Comparison of ENCODE assay signal across 1 cellular context in the genomic region with DNA sequence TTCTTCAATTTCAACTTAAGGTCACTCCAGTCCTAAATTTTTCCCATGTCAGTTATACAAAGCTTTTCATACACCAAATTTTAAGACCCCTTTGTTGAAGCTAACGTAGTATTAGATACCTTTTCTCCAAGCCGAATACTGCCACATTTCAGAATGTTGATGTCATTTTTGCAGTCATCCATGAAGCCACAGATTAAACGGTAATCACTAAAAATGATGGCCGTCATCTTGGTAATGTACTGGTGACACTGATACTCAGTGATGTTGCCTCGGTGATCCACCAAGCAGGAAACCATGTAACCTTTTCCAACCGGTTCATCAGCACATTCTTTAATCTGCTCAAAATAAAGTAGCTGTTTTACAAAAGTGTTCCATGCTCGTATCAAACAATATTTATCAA.
A peak's percentile ranks its signal among the peaks of the same experiment; 100 is the strongest.
TF ChIP-seq lines count a peak whose summit lies in the region.

No MANE protein-coding gene starts in this region.

TF ChIP-seq in HEK293, 187 proteins besides CTCF, POLR2A, EP300 and RAD21 (continued from another document):
- TF ChIP-seq, protein P1, sequence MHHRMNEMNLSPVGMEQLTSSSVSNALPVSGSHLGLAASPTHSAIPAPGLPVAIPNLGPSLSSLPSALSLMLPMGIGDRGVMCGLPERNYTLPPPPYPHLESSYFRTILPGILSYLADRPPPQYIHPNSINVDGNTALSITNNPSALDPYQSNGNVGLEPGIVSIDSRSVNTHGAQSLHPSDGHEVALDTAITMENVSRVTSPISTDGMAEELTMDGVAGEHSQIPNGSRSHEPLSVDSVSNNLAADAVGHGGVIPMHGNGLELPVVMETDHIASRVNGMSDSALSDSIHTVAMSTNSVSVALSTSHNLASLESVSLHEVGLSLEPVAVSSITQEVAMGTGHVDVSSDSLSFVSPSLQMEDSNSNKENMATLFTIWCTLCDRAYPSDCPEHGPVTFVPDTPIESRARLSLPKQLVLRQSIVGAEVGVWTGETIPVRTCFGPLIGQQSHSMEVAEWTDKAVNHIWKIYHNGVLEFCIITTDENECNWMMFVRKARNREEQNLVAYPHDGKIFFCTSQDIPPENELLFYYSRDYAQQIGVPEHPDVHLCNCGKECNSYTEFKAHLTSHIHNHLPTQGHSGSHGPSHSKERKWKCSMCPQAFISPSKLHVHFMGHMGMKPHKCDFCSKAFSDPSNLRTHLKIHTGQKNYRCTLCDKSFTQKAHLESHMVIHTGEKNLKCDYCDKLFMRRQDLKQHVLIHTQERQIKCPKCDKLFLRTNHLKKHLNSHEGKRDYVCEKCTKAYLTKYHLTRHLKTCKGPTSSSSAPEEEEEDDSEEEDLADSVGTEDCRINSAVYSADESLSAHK (tag by site-specific recombination; IDR thresholded peaks at IDR 0.05), result no peak
- TF ChIP-seq, protein P2, sequence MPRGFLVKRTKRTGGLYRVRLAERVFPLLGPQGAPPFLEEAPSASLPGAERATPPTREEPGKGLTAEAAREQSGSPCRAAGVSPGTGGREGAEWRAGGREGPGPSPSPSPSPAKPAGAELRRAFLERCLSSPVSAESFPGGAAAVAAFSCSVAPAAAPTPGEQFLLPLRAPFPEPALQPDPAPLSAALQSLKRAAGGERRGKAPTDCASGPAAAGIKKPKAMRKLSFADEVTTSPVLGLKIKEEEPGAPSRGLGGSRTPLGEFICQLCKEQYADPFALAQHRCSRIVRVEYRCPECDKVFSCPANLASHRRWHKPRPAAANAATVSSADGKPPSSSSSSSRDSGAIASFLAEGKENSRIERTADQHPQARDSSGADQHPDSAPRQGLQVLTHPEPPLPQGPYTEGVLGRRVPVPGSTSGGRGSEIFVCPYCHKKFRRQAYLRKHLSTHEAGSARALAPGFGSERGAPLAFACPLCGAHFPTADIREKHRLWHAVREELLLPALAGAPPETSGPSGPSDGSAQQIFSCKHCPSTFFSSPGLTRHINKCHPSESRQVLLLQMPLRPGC (tag by site-specific recombination; IDR thresholded peaks at IDR 0.05), result peak; percentile 51; the same call in 1 of the 2 replicates
- TF ChIP-seq KLF7 (tag by site-specific recombination; IDR thresholded peaks at IDR 0.05; ENCODE audit: borderline replicate concordance) (no peak), ZNF404 (tag by site-specific recombination; IDR thresholded peaks at IDR 0.05) (no peak), ZNF843 (tag by site-specific recombination; IDR thresholded peaks at IDR 0.05) (peak; percentile 41; the same call in 1 of the 2 replicates), ZNF366 (tag by site-specific recombination; conservative IDR thresholded peaks at IDR 0.05) (0 out of 2 replicates have a peak, but pooled peaks have one; percentile 17), ZNF132 (tag by site-specific recombination; IDR thresholded peaks at IDR 0.05; ENCODE audit: borderline replicate concordance) (no peak), KLF8 (tag by site-specific recombination; IDR thresholded peaks at IDR 0.05) (peak; percentile 49; the same call in 1 of the 2 replicates), ZXDB (tag by site-specific recombination; IDR thresholded peaks at IDR 0.05) (peak; percentile 60; the same call in 1 of the 2 replicates), ZBTB17 (tag by site-specific recombination; IDR thresholded peaks at IDR 0.05) (peak; percentile 85)
- TF ChIP-seq, protein P3, sequence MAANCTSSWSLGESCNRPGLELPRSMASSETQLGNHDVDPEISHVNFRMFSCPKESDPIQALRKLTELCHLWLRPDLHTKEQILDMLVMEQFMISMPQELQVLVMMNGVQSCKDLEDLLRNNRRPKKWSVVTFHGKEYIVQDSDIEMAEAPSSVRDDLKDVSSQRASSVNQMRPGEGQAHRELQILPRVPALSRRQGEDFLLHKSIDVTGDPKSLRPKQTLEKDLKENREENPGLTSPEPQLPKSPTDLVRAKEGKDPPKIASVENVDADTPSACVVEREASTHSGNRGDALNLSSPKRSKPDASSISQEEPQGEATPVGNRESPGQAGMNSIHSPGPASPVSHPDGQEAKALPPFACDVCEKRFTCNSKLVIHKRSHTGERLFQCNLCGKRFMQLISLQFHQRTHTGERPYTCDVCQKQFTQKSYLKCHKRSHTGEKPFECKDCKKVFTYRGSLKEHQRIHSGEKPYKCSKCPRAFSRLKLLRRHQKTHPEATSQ (tag by site-specific recombination; IDR thresholded peaks at IDR 0.05), result no peak
- TF ChIP-seq, protein P4, sequence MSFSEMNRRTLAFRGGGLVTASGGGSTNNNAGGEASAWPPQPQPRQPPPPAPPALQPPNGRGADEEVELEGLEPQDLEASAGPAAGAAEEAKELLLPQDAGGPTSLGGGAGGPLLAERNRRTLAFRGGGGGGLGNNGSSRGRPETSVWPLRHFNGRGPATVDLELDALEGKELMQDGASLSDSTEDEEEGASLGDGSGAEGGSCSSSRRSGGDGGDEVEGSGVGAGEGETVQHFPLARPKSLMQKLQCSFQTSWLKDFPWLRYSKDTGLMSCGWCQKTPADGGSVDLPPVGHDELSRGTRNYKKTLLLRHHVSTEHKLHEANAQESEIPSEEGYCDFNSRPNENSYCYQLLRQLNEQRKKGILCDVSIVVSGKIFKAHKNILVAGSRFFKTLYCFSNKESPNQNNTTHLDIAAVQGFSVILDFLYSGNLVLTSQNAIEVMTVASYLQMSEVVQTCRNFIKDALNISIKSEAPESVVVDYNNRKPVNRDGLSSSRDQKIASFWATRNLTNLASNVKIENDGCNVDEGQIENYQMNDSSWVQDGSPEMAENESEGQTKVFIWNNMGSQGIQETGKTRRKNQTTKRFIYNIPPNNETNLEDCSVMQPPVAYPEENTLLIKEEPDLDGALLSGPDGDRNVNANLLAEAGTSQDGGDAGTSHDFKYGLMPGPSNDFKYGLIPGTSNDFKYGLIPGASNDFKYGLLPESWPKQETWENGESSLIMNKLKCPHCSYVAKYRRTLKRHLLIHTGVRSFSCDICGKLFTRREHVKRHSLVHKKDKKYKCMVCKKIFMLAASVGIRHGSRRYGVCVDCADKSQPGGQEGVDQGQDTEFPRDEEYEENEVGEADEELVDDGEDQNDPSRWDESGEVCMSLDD (tag by site-specific recombination; IDR thresholded peaks at IDR 0.05), result no peak
- TF ChIP-seq, protein P5, sequence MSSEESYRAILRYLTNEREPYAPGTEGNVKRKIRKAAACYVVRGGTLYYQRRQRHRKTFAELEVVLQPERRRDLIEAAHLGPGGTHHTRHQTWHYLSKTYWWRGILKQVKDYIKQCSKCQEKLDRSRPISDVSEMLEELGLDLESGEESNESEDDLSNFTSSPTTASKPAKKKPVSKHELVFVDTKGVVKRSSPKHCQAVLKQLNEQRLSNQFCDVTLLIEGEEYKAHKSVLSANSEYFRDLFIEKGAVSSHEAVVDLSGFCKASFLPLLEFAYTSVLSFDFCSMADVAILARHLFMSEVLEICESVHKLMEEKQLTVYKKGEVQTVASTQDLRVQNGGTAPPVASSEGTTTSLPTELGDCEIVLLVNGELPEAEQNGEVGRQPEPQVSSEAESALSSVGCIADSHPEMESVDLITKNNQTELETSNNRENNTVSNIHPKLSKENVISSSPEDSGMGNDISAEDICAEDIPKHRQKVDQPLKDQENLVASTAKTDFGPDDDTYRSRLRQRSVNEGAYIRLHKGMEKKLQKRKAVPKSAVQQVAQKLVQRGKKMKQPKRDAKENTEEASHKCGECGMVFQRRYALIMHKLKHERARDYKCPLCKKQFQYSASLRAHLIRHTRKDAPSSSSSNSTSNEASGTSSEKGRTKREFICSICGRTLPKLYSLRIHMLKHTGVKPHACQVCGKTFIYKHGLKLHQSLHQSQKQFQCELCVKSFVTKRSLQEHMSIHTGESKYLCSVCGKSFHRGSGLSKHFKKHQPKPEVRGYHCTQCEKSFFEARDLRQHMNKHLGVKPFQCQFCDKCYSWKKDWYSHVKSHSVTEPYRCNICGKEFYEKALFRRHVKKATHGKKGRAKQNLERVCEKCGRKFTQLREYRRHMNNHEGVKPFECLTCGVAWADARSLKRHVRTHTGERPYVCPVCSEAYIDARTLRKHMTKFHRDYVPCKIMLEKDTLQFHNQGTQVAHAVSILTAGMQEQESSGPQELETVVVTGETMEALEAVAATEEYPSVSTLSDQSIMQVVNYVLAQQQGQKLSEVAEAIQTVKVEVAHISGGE (tag by site-specific recombination; conservative IDR thresholded peaks at IDR 0.05; ENCODE audit: low read depth), result no peak
- TF ChIP-seq, protein P6, sequence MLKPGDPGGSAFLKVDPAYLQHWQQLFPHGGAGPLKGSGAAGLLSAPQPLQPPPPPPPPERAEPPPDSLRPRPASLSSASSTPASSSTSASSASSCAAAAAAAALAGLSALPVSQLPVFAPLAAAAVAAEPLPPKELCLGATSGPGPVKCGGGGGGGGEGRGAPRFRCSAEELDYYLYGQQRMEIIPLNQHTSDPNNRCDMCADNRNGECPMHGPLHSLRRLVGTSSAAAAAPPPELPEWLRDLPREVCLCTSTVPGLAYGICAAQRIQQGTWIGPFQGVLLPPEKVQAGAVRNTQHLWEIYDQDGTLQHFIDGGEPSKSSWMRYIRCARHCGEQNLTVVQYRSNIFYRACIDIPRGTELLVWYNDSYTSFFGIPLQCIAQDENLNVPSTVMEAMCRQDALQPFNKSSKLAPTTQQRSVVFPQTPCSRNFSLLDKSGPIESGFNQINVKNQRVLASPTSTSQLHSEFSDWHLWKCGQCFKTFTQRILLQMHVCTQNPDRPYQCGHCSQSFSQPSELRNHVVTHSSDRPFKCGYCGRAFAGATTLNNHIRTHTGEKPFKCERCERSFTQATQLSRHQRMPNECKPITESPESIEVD (tag by site-specific recombination; IDR thresholded peaks at IDR 0.05), result peak; percentile 44; the same call in 1 of the 2 replicates
TF ChIP-seq in HEK293: peak in this region for 15.
